8 cellular contexts compared by ENCODE assay signal in the genomic region with DNA sequence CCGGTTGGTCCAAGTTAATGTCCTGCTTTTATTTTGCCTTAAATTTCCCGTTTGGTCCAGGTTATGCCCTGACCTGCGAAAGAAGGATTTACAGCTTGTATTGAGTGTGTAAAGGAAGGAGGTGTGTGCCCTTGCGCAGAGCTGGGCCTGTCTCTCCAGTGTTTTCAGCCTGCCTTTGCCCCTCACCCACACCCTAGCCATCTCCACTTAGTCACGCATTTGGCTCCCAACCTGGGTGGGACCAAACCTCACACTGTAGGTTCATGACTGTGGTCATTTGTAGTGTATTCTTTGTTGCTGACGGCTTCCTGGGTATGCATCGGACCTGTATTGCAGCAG. TPM values are rescaled to one million over a fixed set of nuclear protein-coding genes. Genes with fewer than 3 reads are reported as not detected.
DNase-seq lines count a peak whose midpoint lies in the region; ATAC-seq and TF ChIP-seq lines count a peak whose summit lies in the region.

No MANE protein-coding gene starts in this region.

- POLR2A ChIA-PET in activated CD4-positive, alpha-beta memory T cell treated with anti-CD3 and anti-CD28 coated beads for 36 hours (lab: Charles Lee), result interaction anchor here (0.6 to 7.0 kb wide), 9 partner anchors 10 to 207 kb away, joined by 3 to 70 read pairs (median 3); partner anchors contain the start of genes IFNLR1 and PNRC2

- H3K27ac Mint-ChIP-seq in Calu3 (ENCODE audit: unreplicated experiment) (peak overlapping the region; percentile 94), endodermal cell (peak overlapping the region; percentile 97)
- peak overlapping the region; percentile 100 for H3K27ac Mint-ChIP-seq in activated CD4-positive, alpha-beta memory T cell treated with anti-CD3 and anti-CD28 coated beads for 36 hours
- peak overlapping the region; percentile 94 to 95 for H3K27ac Mint-ChIP-seq in natural killer cell treated with Interleukin-12 subunit alpha and Interleukin-12 subunit beta and Interleukin-15 and Interleukin-18, amount 100 ng/mL, for 72 hours

- H3K9me3 ChIP-seq in endodermal cell (ENCODE audit: control insufficient read depth, low read length) (no peaks in the 10 kb centered on the region), thyroid gland (no peaks in the 10 kb centered on the region)

- H3K4me1 ChIP-seq in endodermal cell (ENCODE audit: control insufficient read depth, insufficient read depth, low read length) (no peaks in the 10 kb centered on the region), thyroid gland (peaks cover 45 to 73% of the 10 kb centered on the region in 2 donors)

- peak; percentile 65 for DNase-seq in Calu3
- peak; percentile 88 for DNase-seq in NB4 (ENCODE audit: low read depth)
- peak; percentile 74 for DNase-seq in activated CD4-positive, alpha-beta memory T cell treated with anti-CD3 and anti-CD28 coated beads for 36 hours
- peak; percentile 73 for DNase-seq in endodermal cell
- peak; percentile 69 for DNase-seq in natural killer cell treated with Interleukin-12 subunit alpha and Interleukin-12 subunit beta and Interleukin-15 and Interleukin-18, amount 100 ng/mL, for 72 hours (ENCODE audit: low spot score)
- DNase-seq in thyroid gland, result peak; percentile 79 to 81

- H3K4me1 Mint-ChIP-seq in Calu3 (ENCODE audit: low read depth, unreplicated experiment) (peaks cover 28% of the 10 kb centered on the region), endodermal cell (peaks cover 32% of the 10 kb centered on the region)
- peaks cover 37% of the 10 kb centered on the region for H3K4me1 Mint-ChIP-seq in activated CD4-positive, alpha-beta memory T cell treated with anti-CD3 and anti-CD28 coated beads for 36 hours (ENCODE audit: low read depth)
- H3K4me1 Mint-ChIP-seq in natural killer cell treated with Interleukin-12 subunit alpha and Interleukin-12 subunit beta and Interleukin-15 and Interleukin-18, amount 100 ng/mL, for 72 hours (ENCODE audit: low read depth in 2 of 2), result peaks cover 35 to 44% of the 10 kb centered on the region in 2 donors

- BruUV-seq in Calu3 (replicated peaks; lab: Mats Ljungman, UMichigan), result TSS peak; percentile 95

- H3K36me3 ChIP-seq in endodermal cell (ENCODE audit: control insufficient read depth, insufficient read depth, low read length), result peaks cover 31% of the 10 kb centered on the region
- no peaks in the 10 kb centered on the region for H3K36me3 ChIP-seq in thyroid gland

- CTCF ChIA-PET in Calu3 (lab: Charles Lee), result interaction anchor here (0.8 to 1.9 kb wide), 4 partner anchors 14 to 47 kb away, joined by 3 to 4 read pairs (median 3); partner anchors contain the start of gene PNRC2
- CTCF ChIA-PET in activated CD4-positive, alpha-beta memory T cell treated with anti-CD3 and anti-CD28 coated beads for 36 hours (lab: Charles Lee), result no interaction called here

- H3K27me3 ChIP-seq in endodermal cell (ENCODE audit: control insufficient read depth, insufficient read depth, low read length, poor library complexity, severe bottlenecking) (no peaks in the 10 kb centered on the region), thyroid gland (no peaks in the 10 kb centered on the region)

- peak overlapping the region; percentile 98 for H3K9ac ChIP-seq in endodermal cell (ENCODE audit: extremely low read depth, low read length, poor library complexity, severe bottlenecking)

- intact Hi-C loops in Calu3 (cut with micrococcal nuclease; ENCODE audit: unreplicated experiment), result loop anchor here (2.0 kb wide), 1 partner anchor 38 kb away; no protein-coding TSS in a partner anchor
- intact Hi-C loops in activated CD4-positive, alpha-beta memory T cell treated with anti-CD3 and anti-CD28 coated beads for 36 hours (cut with micrococcal nuclease), result loop anchor here (1.0 to 5.0 kb wide), 5 partner anchors 16 to 662 kb away; partner anchors contain the start of genes GALE, NIPAL3, PNRC2 and SRRM1
- intact Hi-C loops in thyroid gland (cut with DNase I), result no loop called here

- WGBS in endodermal cell (ENCODE audit: insufficient coverage in 1 of 2, insufficient read length in 1 of 2), 2 experiments, result 68 to 93% methylated on average over 3 to 7 of the region's 7 CpGs
- WGBS in thyroid gland, 2 donors, result 27 to 37% methylated on average over 7 of the region's 7 CpGs

- H3K4me3 Mint-ChIP-seq in Calu3 (ENCODE audit: low read depth, unreplicated experiment) (peak overlapping the region; percentile 93), endodermal cell (peak overlapping the region; percentile 86)
- peak overlapping the region; percentile 92 for H3K4me3 Mint-ChIP-seq in activated CD4-positive, alpha-beta memory T cell treated with anti-CD3 and anti-CD28 coated beads for 36 hours
- H3K4me3 Mint-ChIP-seq in natural killer cell treated with Interleukin-12 subunit alpha and Interleukin-12 subunit beta and Interleukin-15 and Interleukin-18, amount 100 ng/mL, for 72 hours, result peak overlapping the region; percentile 98

- H3K36me3 Mint-ChIP-seq in Calu3 (ENCODE audit: insufficient read depth, unreplicated experiment) (peaks cover 47% of the 10 kb centered on the region), endodermal cell (ENCODE audit: low read depth) (peaks cover 12% of the 10 kb centered on the region)
- H3K36me3 Mint-ChIP-seq in activated CD4-positive, alpha-beta memory T cell treated with anti-CD3 and anti-CD28 coated beads for 36 hours, result peaks cover 42% of the 10 kb centered on the region
- H3K36me3 Mint-ChIP-seq in natural killer cell treated with Interleukin-12 subunit alpha and Interleukin-12 subunit beta and Interleukin-15 and Interleukin-18, amount 100 ng/mL, for 72 hours, result peaks cover 27% of the 10 kb centered on the region

- ATAC-seq in GM21786 (IDR thresholded peaks at IDR 0.05; ENCODE audit: unreplicated experiment) (peak; percentile 13), HG03196 (IDR thresholded peaks at IDR 0.05; ENCODE audit: unreplicated experiment) (no peak)
- ATAC-seq in natural killer cell treated with Interleukin-12 subunit alpha and Interleukin-12 subunit beta and Interleukin-15 and Interleukin-18, amount 100 ng/mL, for 72 hours, result peak; percentile 44 to 67

- no peak for TF ChIP-seq POLR2A in NB4 (IDR thresholded peaks at IDR 0.05; ENCODE audit: extremely low read depth, insufficient read length)
- TF ChIP-seq POLR2A in thyroid gland (IDR thresholded peaks at IDR 0.05), result no peak

- peak overlapping the region; percentile 52 for H3K4me3 ChIP-seq in NB4 (ENCODE audit: low read depth, low read length)
- peak overlapping the region; percentile 87 for H3K4me3 ChIP-seq in endodermal cell (ENCODE audit: low read length)
- peak overlapping the region in 1 of 3 donors; percentile 94 for H3K4me3 ChIP-seq in thyroid gland (replicated peaks in 1 of 3)

- H3K27me3 Mint-ChIP-seq in Calu3 (ENCODE audit: unreplicated experiment), result no peaks in the 10 kb centered on the region
- H3K27me3 Mint-ChIP-seq in activated CD4-positive, alpha-beta memory T cell treated with anti-CD3 and anti-CD28 coated beads for 36 hours, result no peaks in the 10 kb centered on the region
- no peaks in the 10 kb centered on the region for H3K27me3 Mint-ChIP-seq in endodermal cell (ENCODE audit: insufficient read depth)
- H3K27me3 Mint-ChIP-seq in natural killer cell treated with Interleukin-12 subunit alpha and Interleukin-12 subunit beta and Interleukin-15 and Interleukin-18, amount 100 ng/mL, for 72 hours, result no peaks in the 10 kb centered on the region

- H3K27ac ChIP-seq in endodermal cell (ENCODE audit: low read depth, low read length) (peak overlapping the region; percentile 92), thyroid gland (peak overlapping the region; percentile 95 to 99 (median 98))

- TF ChIP-seq CTCF in Calu3 (IDR thresholded peaks at IDR 0.05; ENCODE audit: unreplicated experiment), result no peak
- TF ChIP-seq CTCF in NB4 (IDR thresholded peaks at IDR 0.05; ENCODE audit: low read depth, low read length), result no peak
- no peak for TF ChIP-seq CTCF in endodermal cell (conservative IDR thresholded peaks at IDR 0.05)
- TF ChIP-seq CTCF in thyroid gland (IDR thresholded peaks at IDR 0.05), result no peak

- H3K9me3 Mint-ChIP-seq in Calu3 (ENCODE audit: low read depth, unreplicated experiment) (no peaks in the 10 kb centered on the region), endodermal cell (no peaks in the 10 kb centered on the region)
- H3K9me3 Mint-ChIP-seq in activated CD4-positive, alpha-beta memory T cell treated with anti-CD3 and anti-CD28 coated beads for 36 hours, result no peaks in the 10 kb centered on the region
- H3K9me3 Mint-ChIP-seq in natural killer cell treated with Interleukin-12 subunit alpha and Interleukin-12 subunit beta and Interleukin-15 and Interleukin-18, amount 100 ng/mL, for 72 hours, result no peaks in the 10 kb centered on the region

RNA-seq across cellular contexts. Expression of gene SRSF10, which starts 0.6 kb away (rescaled TPM):
- 113 and 121 TPM in 2 replicates for total RNA-seq in Calu3 (2022)
- 100 to 1,000 TPM; 175 to 184 TPM for total RNA-seq in activated CD4-positive, alpha-beta memory T cell treated with anti-CD3 and anti-CD28 coated beads for 36 hours
- total RNA-seq in endodermal cell, result 100 to 1,000 TPM; 162 to 170 TPM
- polyA plus RNA-seq in endodermal cell (2013, experiment 1 of 2), result 167 TPM
- polyA plus RNA-seq in endodermal cell (2013, experiment 2 of 2), result 155 TPM
- 100 to 1,000 TPM; 176 to 214 TPM for total RNA-seq in natural killer cell treated with Interleukin-12 subunit alpha and Interleukin-12 subunit beta and Interleukin-15 and Interleukin-18, amount 100 ng/mL, for 72 hours
- total RNA-seq in thyroid gland, result 100 to 1,000 TPM; 158 to 193 (median 172) TPM

RNA-seq across cellular contexts. Expression of gene PNRC2, which starts 21.1 kb away (rescaled TPM):
- 57.9 and 59.0 TPM in 2 replicates for total RNA-seq in Calu3 (2022)
- total RNA-seq in activated CD4-positive, alpha-beta memory T cell treated with anti-CD3 and anti-CD28 coated beads for 36 hours, result 100 to 1,000 TPM; 116 to 120 TPM
- total RNA-seq in endodermal cell, result 100 to 1,000 TPM; 107 to 108 TPM
- 132 TPM for polyA plus RNA-seq in endodermal cell (2013, experiment 1 of 2)
- 128 TPM for polyA plus RNA-seq in endodermal cell (2013, experiment 2 of 2)
- total RNA-seq in natural killer cell treated with Interleukin-12 subunit alpha and Interleukin-12 subunit beta and Interleukin-15 and Interleukin-18, amount 100 ng/mL, for 72 hours, result 100 to 1,000 TPM in 1 of 2 donors, 10 to 100 TPM in 1; 89.7 to 162 TPM
- 100 to 1,000 TPM; 147 to 211 (median 186) TPM for total RNA-seq in thyroid gland
